ENCODE assay signal across 9 cellular contexts in genomic region chr9:77455312-77455927, GRCh38.
A peak's percentile ranks its signal among the peaks of the same experiment; 100 is the strongest.
DNase-seq lines count a peak whose midpoint lies in the region; ATAC-seq and TF ChIP-seq lines count a peak whose summit lies in the region.
"Had no signal": no experiment of that assay in that cellular context is flagged by ENCODE, and none has a peak within 500 bp of the region (broad histone marks: within the 10 kb centered on the region; RNA-seq: fewer than 3 reads in every experiment).

No MANE protein-coding gene starts in this region.

- intact Hi-C loops in left ventricle myocardium superior (cut with micrococcal nuclease) = no loop called here
- intact Hi-C loops in colonic mucosa (cut with DNase I) = loop anchor here (5.0 to 10.0 kb wide), 3 partner anchors 192 to 579 kb away; partner anchors contain the start of genes GNA14 and GNAQ
- intact Hi-C loops in tibial artery (cut with DNase I; ENCODE audit: low total_unique reads) = no loop called here

- TF ChIP-seq CTCF in cardiac muscle cell (IDR thresholded peaks at IDR 0.05; ENCODE audit: low read depth, low read length) (peak; percentile 70), colonic mucosa (IDR thresholded peaks at IDR 0.05) (peak; percentile 60), retinal pigment epithelial cell (conservative IDR thresholded peaks at IDR 0.05; ENCODE audit: low read depth, low read length) (peak; percentile 54), tibial artery (IDR thresholded peaks at IDR 0.05) (peak in 1 of 2 experiments; percentile 4)

- H3K27me3 ChIP-seq in cardiac muscle cell (no peaks in the 10 kb centered on the region), SJCRH30 (no peaks in the 10 kb centered on the region), colonic mucosa (no peaks in the 10 kb centered on the region), tibial artery (no peaks in the 10 kb centered on the region)

- no peak overlapping the region for H3K9ac ChIP-seq in colonic mucosa (ENCODE audit: low read depth in 2 of 2, low read length in 2 of 2)

- no peak for ATAC-seq in left ventricle myocardium superior
- ATAC-seq in HG03175 (IDR thresholded peaks at IDR 0.05; ENCODE audit: unreplicated experiment) = peak; percentile 52

- H3K27ac ChIP-seq in cardiac muscle cell (no peak overlapping the region), SJCRH30 (no peak overlapping the region), colonic mucosa (no peak overlapping the region), tibial artery (no peak overlapping the region)
- H3K27ac ChIP-seq: skin epidermis had no signal

- H3K4me3 ChIP-seq in cardiac muscle cell (no peak overlapping the region), SJCRH30 (no peak overlapping the region), colonic mucosa (no peak overlapping the region), retinal pigment epithelial cell (ENCODE audit: low read length) (no peak overlapping the region), tibial artery (no peak overlapping the region)
- H3K4me3 ChIP-seq: skin epidermis had no signal

- H3K36me3 ChIP-seq in cardiac muscle cell = no peaks in the 10 kb centered on the region
- H3K36me3 ChIP-seq in SJCRH30 = no peaks in the 10 kb centered on the region
- H3K36me3 ChIP-seq in colonic mucosa = no peaks in the 10 kb centered on the region
- no peaks in the 10 kb centered on the region for H3K36me3 ChIP-seq in tibial artery

- H3K4me1 ChIP-seq in cardiac muscle cell (ENCODE audit: low read depth) (no peaks in the 10 kb centered on the region), SJCRH30 (peaks cover 2% of the 10 kb centered on the region; the same call in 1 of the 2 replicates), colonic mucosa (no peaks in the 10 kb centered on the region), tibial artery (peaks cover 0 to 9% (median 4%) of the 10 kb centered on the region in 4 donors)

- DNase-seq in cardiac muscle cell (ENCODE audit: low read depth in 1 of 2, low spot score in 1 of 2) (peak in 1 of 2 donors; percentile 51), left ventricle myocardium superior (no peak), SJCRH30 (peak; percentile 46 to 74), colonic mucosa (peak; percentile 76), retinal pigment epithelial cell (ENCODE audit: low read depth) (no peak), tibial artery (no peak), amniotic stem cell (lab: John Stamatoyannopoulos, UW) (no peak)

- H3K9me3 ChIP-seq in cardiac muscle cell (ENCODE audit: low read depth) (no peaks in the 10 kb centered on the region), SJCRH30 (replicated peaks) (no peaks in the 10 kb centered on the region), colonic mucosa (no peaks in the 10 kb centered on the region), tibial artery (no peaks in the 10 kb centered on the region)

Comparison
In these comparisons a context has a peak if more than half of its experiments do, and no peak if none do; other contexts are left out.
1. DNase-seq: peak in SJCRH30 (2 of 2) and colonic mucosa (single experiment); none in left ventricle myocardium superior (single experiment), retinal pigment epithelial cell (single experiment), tibial artery (0 of 2) and amniotic stem cell (single experiment).